Comparison of ENCODE assay signal across 24 cellular contexts in genomic region chr1:184870319-184870718, GRCh38.
DNase-seq lines count a peak whose midpoint lies in the region; ATAC-seq, FAIRE-seq and TF ChIP-seq lines count a peak whose summit lies in the region.
"Had no signal": no experiment of that assay in that cellular context is flagged by ENCODE, and none has a peak within 500 bp of the region (broad histone marks: within the 10 kb centered on the region; RNA-seq: fewer than 3 reads in every experiment).

No MANE protein-coding gene starts in this region.

- dilution Hi-C loops in keratinocyte (cut with MboI; ENCODE audit: extremely low pct_ligation_motif_present, low sequenced_read_pairs), result no loop called here

- no peaks in the 10 kb centered on the region for H4K20me1 ChIP-seq in OCI-LY3 (ENCODE audit: insufficient read depth, low read length)
- H4K20me1 ChIP-seq in keratinocyte (ENCODE audit: control insufficient read depth, extremely low read depth, insufficient read depth, low read length), result peaks cover 3% of the 10 kb centered on the region

- H3K4me2 ChIP-seq in OCI-LY3 (ENCODE audit: low read length) (peak overlapping the region; percentile 56), keratinocyte (ENCODE audit: control insufficient read depth, extremely low read depth, insufficient read depth, low read depth, low read length) (no peak overlapping the region)

- H3K27me3 Mint-ChIP-seq in activated naive CD8-positive, alpha-beta T cell treated with anti-CD3 and anti-CD28 coated beads, Interleukin-2, amount 50 U/mL, for 24 hours, result peaks cover 3% of the 10 kb centered on the region
- H3K27me3 Mint-ChIP-seq in activated naive CD8-positive, alpha-beta T cell treated with anti-CD3 and anti-CD28 coated beads for 36 hours, result peaks cover 21% of the 10 kb centered on the region

- no peaks in the 10 kb centered on the region for H3K9me1 ChIP-seq in keratinocyte (ENCODE audit: control insufficient read depth, extremely low read depth, insufficient read depth, low read length)

- H2AFZ ChIP-seq in OCI-LY3 (ENCODE audit: low read depth, low read length), result no peak overlapping the region
- no peak overlapping the region for H2AFZ ChIP-seq in keratinocyte (ENCODE audit: control insufficient read depth, low read length)

- no peaks in the 10 kb centered on the region for H3K27me3 ChIP-seq in OCI-LY3 (ENCODE audit: low read depth, low read length)
- peaks cover 6% of the 10 kb centered on the region for H3K27me3 ChIP-seq in keratinocyte (ENCODE audit: control insufficient read depth, extremely low read depth, insufficient read depth, low read length)
- H3K27me3 ChIP-seq: Peyer's patch, SJCRH30, stomach, tibial nerve had no signal

- H3K4me1 Mint-ChIP-seq in activated naive CD8-positive, alpha-beta T cell treated with anti-CD3 and anti-CD28 coated beads, Interleukin-2, amount 50 U/mL, for 24 hours, result peaks cover 53% of the 10 kb centered on the region
- peaks cover 29% of the 10 kb centered on the region for H3K4me1 Mint-ChIP-seq in activated naive CD8-positive, alpha-beta T cell treated with anti-CD3 and anti-CD28 coated beads for 36 hours

- peaks cover 11% of the 10 kb centered on the region for H3K9me3 Mint-ChIP-seq in activated naive CD8-positive, alpha-beta T cell treated with anti-CD3 and anti-CD28 coated beads, Interleukin-2, amount 50 U/mL, for 24 hours
- no peaks in the 10 kb centered on the region for H3K9me3 Mint-ChIP-seq in activated naive CD8-positive, alpha-beta T cell treated with anti-CD3 and anti-CD28 coated beads for 36 hours

- H3K4me3 ChIP-seq in OCI-LY3 (ENCODE audit: low read length) (peak overlapping the region; percentile 34), keratinocyte (ENCODE audit: control insufficient read depth in 2 of 3, extremely low read depth in 1 of 3, insufficient read depth in 2 of 3, low read depth in 1 of 3, low read length in 3 of 3) (no peak overlapping the region)
- H3K4me3 ChIP-seq: Peyer's patch, SJCRH30, stomach, tibial nerve had no signal

- H3K9ac ChIP-seq in OCI-LY3 (ENCODE audit: low read length), result peak overlapping the region; percentile 20; the same call in 1 of the 2 replicates
- no peak overlapping the region for H3K9ac ChIP-seq in keratinocyte (ENCODE audit: control insufficient read depth, extremely low read depth, insufficient read depth, low read length)

- H3K27ac ChIP-seq in OCI-LY3 (ENCODE audit: low read length) (peak overlapping the region; percentile 94), keratinocyte (ENCODE audit: control insufficient read depth, insufficient read depth, low read length) (no peak overlapping the region)
- H3K27ac ChIP-seq: C4-2B, HL-60, Peyer's patch, SJCRH30, stomach, tibial nerve had no signal

- H3K4me3 Mint-ChIP-seq in activated naive CD8-positive, alpha-beta T cell treated with anti-CD3 and anti-CD28 coated beads, Interleukin-2, amount 50 U/mL, for 24 hours, result no peak overlapping the region
- H3K4me3 Mint-ChIP-seq in activated naive CD8-positive, alpha-beta T cell treated with anti-CD3 and anti-CD28 coated beads for 36 hours, result no peak overlapping the region
- H3K4me3 Mint-ChIP-seq: activated naive CD8-positive, alpha-beta T cell treated with anti-CD3 and anti-CD28 coated beads, Interleukin-2, amount 10 ng/mL, durations not matched to agents 7 days and 5 days; naive thymus-derived CD8-positive, alpha-beta T cell had no signal

- peak overlapping the region; percentile 42 for H3K27ac Mint-ChIP-seq in activated naive CD8-positive, alpha-beta T cell treated with anti-CD3 and anti-CD28 coated beads, Interleukin-2, amount 50 U/mL, for 24 hours
- no peak overlapping the region for H3K27ac Mint-ChIP-seq in activated naive CD8-positive, alpha-beta T cell treated with anti-CD3 and anti-CD28 coated beads for 36 hours
- H3K27ac Mint-ChIP-seq: activated naive CD8-positive, alpha-beta T cell treated with anti-CD3 and anti-CD28 coated beads, Interleukin-2, amount 10 ng/mL, durations not matched to agents 7 days and 5 days; naive thymus-derived CD8-positive, alpha-beta T cell had no signal

- H3K4me1 ChIP-seq in OCI-LY3 (ENCODE audit: low read length) (peaks cover 62% of the 10 kb centered on the region), keratinocyte (ENCODE audit: control insufficient read depth, extremely low read depth, insufficient read depth, low read length) (peaks cover 13% of the 10 kb centered on the region)
- H3K4me1 ChIP-seq: SJCRH30 had no signal

- no peak for TF ChIP-seq POLR2A in GM12892 (IDR thresholded peaks at IDR 0.05; ENCODE audit: low read depth, low read length)

- no peak for DNase-seq in activated naive CD8-positive, alpha-beta T cell treated with anti-CD3 and anti-CD28 coated beads, Interleukin-2, amount 50 U/mL, for 24 hours
- DNase-seq in activated naive CD8-positive, alpha-beta T cell treated with anti-CD3 and anti-CD28 coated beads for 36 hours, result no peak
- DNase-seq in GM12892 (ENCODE audit: insufficient read length), result no peak
- DNase-seq in keratinocyte (ENCODE audit: low read depth, low spot score), result no peak
- DNase-seq in HT-29 (ENCODE audit: low spot score), result no peak
- DNase-seq in glomerular visceral epithelial cell (ENCODE audit: extremely low spot score), result no peak
- DNase-seq: activated naive CD8-positive, alpha-beta T cell treated with anti-CD3 and anti-CD28 coated beads, Interleukin-2, amount 10 ng/mL, durations not matched to agents 7 days and 5 days; EL; islet precursor cell; midbrain; naive thymus-derived CD8-positive, alpha-beta T cell; NCI-H1048; NCI-H187 treated with DMSO at 0.1 percent for 48 hours; NCI-H526; Peyer's patch; retina; SJCRH30; small intestine; stimulated activated CD4-positive, alpha-beta T cell treated with anti-CD3 and anti-CD28 coated beads, Interleukin-4, amount 100 ng/mL, for 4 hours; stomach had no signal

- peaks cover 13% of the 10 kb centered on the region for H3K79me2 ChIP-seq in OCI-LY3 (ENCODE audit: low read length)
- no peaks in the 10 kb centered on the region for H3K79me2 ChIP-seq in keratinocyte (ENCODE audit: control insufficient read depth, insufficient read depth, low read length)

- H3K36me3 ChIP-seq in OCI-LY3 (replicated peaks; ENCODE audit: low read depth, low read length), result peaks cover 38% of the 10 kb centered on the region
- no peaks in the 10 kb centered on the region for H3K36me3 ChIP-seq in keratinocyte (ENCODE audit: control insufficient read depth in 2 of 2, extremely low read depth in 1 of 2, insufficient read depth in 2 of 2, low read length in 2 of 2)
- H3K36me3 ChIP-seq: Peyer's patch, SJCRH30, tibial nerve had no signal

- FAIRE-seq in GM12892 (lab: Jason Lieb, UNC) (peak; percentile 87), keratinocyte (lab: Jason Lieb, UNC) (peak; percentile 23)
- FAIRE-seq: small intestine had no signal

- TF ChIP-seq CTCF in OCI-LY3 (IDR thresholded peaks at IDR 0.05; ENCODE audit: low read depth, low read length) (no peak), keratinocyte (optimal IDR thresholded peaks at IDR 0.05 in 1 of 3, IDR thresholded peaks at IDR 0.05 in 1 of 3, conservative IDR thresholded peaks at IDR 0.05 in 1 of 3; ENCODE audit: extremely low read depth in 1 of 3, insufficient read depth in 2 of 3, low read length in 3 of 3) (no peak)

- no peaks in the 10 kb centered on the region for H3K9me3 ChIP-seq in OCI-LY3 (ENCODE audit: insufficient read depth, low read length)
- no peaks in the 10 kb centered on the region for H3K9me3 ChIP-seq in keratinocyte (ENCODE audit: control insufficient read depth, low read depth, low read length)
- H3K9me3 ChIP-seq: Peyer's patch, SJCRH30, stomach, tibial nerve had no signal

- peaks cover 9% of the 10 kb centered on the region for H3K36me3 Mint-ChIP-seq in activated naive CD8-positive, alpha-beta T cell treated with anti-CD3 and anti-CD28 coated beads, Interleukin-2, amount 50 U/mL, for 24 hours (ENCODE audit: low read depth)
- H3K36me3 Mint-ChIP-seq in activated naive CD8-positive, alpha-beta T cell treated with anti-CD3 and anti-CD28 coated beads for 36 hours, result no peaks in the 10 kb centered on the region

- peak; percentile 11 for ATAC-seq in activated naive CD8-positive, alpha-beta T cell treated with anti-CD3 and anti-CD28 coated beads, Interleukin-2, amount 50 U/mL, for 24 hours
- ATAC-seq: naive thymus-derived CD8-positive, alpha-beta T cell had no signal
